8 cellular contexts compared by ENCODE assay signal in the genomic region with DNA sequence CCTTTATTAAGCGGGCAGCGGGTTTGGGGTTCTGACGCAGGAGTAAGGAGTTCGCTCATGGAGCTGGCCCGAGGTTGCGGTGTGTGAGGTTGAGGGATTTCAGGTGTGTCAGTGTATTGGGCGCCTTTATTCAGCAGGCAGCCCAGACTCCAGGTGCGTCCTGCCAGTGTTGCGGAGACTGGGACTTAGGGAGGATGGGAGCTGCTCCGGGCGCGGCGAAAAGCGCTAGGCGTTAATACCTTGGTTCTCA. TPM values are rescaled to one million over a fixed set of nuclear protein-coding genes. Genes with fewer than 3 reads are reported as not detected.
DNase-seq lines count a peak whose midpoint lies in the region; ATAC-seq, FAIRE-seq and TF ChIP-seq lines count a peak whose summit lies in the region.

No MANE protein-coding gene starts in this region.

- H3K9me3 Mint-ChIP-seq in CD8-positive, alpha-beta T cell = no peaks in the 10 kb centered on the region

- H3K27me3 ChIP-seq in CD8-positive, alpha-beta T cell (ENCODE audit: insufficient read depth, low read length) = no peaks in the 10 kb centered on the region
- H3K27me3 ChIP-seq in NT2/D1 (ENCODE audit: insufficient read depth, insufficient read length) = no peaks in the 10 kb centered on the region
- H3K27me3 ChIP-seq in H1 (replicated peaks in 1 of 4; ENCODE audit: control insufficient read depth in 3 of 4, extremely low read depth in 1 of 4, insufficient read depth in 3 of 4, low read length in 3 of 4) = no peaks in the 10 kb centered on the region
- no peaks in the 10 kb centered on the region for H3K27me3 ChIP-seq in neuronal stem cell (ENCODE audit: control insufficient read depth in 3 of 3, insufficient read depth in 3 of 3, low read depth in 1 of 3, low read length in 3 of 3)

- H4K5ac ChIP-seq in H1 (ENCODE audit: insufficient read length, low read depth, low read length) = no peak overlapping the region

- H3K4ac ChIP-seq in H1 (replicated peaks; ENCODE audit: insufficient read length, low read depth, low read length) (no peak overlapping the region), neuronal stem cell (ENCODE audit: low read length) (no peak overlapping the region)

- H3K27me3 Mint-ChIP-seq in CD8-positive, alpha-beta T cell (ENCODE audit: low read depth) = no peaks in the 10 kb centered on the region

- H3K79me2 ChIP-seq in H1 (ENCODE audit: control insufficient read depth in 1 of 2, insufficient read depth in 2 of 2, low read length in 2 of 2) = peaks cover 10 to 39% of the 10 kb centered on the region in 2 experiments

- peak overlapping the region; percentile 98; the same call in 1 of the 2 replicates for H4K8ac ChIP-seq in H1 (ENCODE audit: extremely low read depth, insufficient read depth, low read length)
- H4K8ac ChIP-seq in neuronal stem cell (ENCODE audit: low read depth, low read length) = no peak overlapping the region

- ATAC-seq in CD8-positive, alpha-beta T cell = peak; percentile 3
- ATAC-seq in HG02970 (IDR thresholded peaks at IDR 0.05; ENCODE audit: low FRiP score, unreplicated experiment) = no peak
- no peak for ATAC-seq in HG03095 (IDR thresholded peaks at IDR 0.05; ENCODE audit: unreplicated experiment)
- no peak for ATAC-seq in HG02759 (IDR thresholded peaks at IDR 0.05; ENCODE audit: unreplicated experiment)

- H2AFZ ChIP-seq in H1 (ENCODE audit: low read length) = no peak overlapping the region
- no peak overlapping the region for H2AFZ ChIP-seq in neuronal stem cell (ENCODE audit: low read length)

- CTCF ChIA-PET in CD8-positive, alpha-beta T cell (lab: Charles Lee) = interaction anchor here (0.6 to 3.1 kb wide), 6 partner anchors 26 to 350 kb away, joined by 3 to 20 read pairs (median 4); a partner anchor contains a TSS
- CTCF ChIA-PET in H1 (lab: Charles Lee; ENCODE audit: partially characterized antibody) = interaction anchor here (0.7 to 4.9 kb wide), 7 partner anchors 8 to 105 kb away, joined by 3 to 26 read pairs (median 8); no protein-coding TSS in a partner anchor

- H3K56ac ChIP-seq in H1 (replicated peaks; ENCODE audit: insufficient read length, low read depth, low read length) = peak overlapping the region; percentile 81

- peak overlapping the region; percentile 93 for H3K27ac Mint-ChIP-seq in CD8-positive, alpha-beta T cell

- peak in 1 of 2 experiments; percentile 2; a peak in 1 of 3 replicates for TF ChIP-seq POLR2A in H1 (IDR thresholded peaks at IDR 0.05; ENCODE audit: control extremely low read depth in 1 of 2, low read depth in 2 of 2, low read length in 2 of 2)

- H3K4me1 Mint-ChIP-seq in CD8-positive, alpha-beta T cell (ENCODE audit: low read depth) = peaks cover 45% of the 10 kb centered on the region

- H3K79me1 ChIP-seq in H1 (ENCODE audit: low read depth, low read length) = peaks cover 6% of the 10 kb centered on the region
- H3K79me1 ChIP-seq in neuronal stem cell (ENCODE audit: low read depth, low read length) = peaks cover 41% of the 10 kb centered on the region

- H3K18ac ChIP-seq in H1 (ENCODE audit: extremely low read depth, low read length) (no peak overlapping the region; the same call in 1 of the 2 replicates), neuronal stem cell (ENCODE audit: low read length) (peak overlapping the region; percentile 99)

- H3K36me3 Mint-ChIP-seq in CD8-positive, alpha-beta T cell = peaks cover 47% of the 10 kb centered on the region

- H2BK5ac ChIP-seq in H1 (ENCODE audit: low read depth, low read length) (peak overlapping the region; percentile 97; the same call in 1 of the 2 replicates), neuronal stem cell (ENCODE audit: low read length) (peak overlapping the region; percentile 99)

- H2BK15ac ChIP-seq in H1 (ENCODE audit: low read length) (no peak overlapping the region), neuronal stem cell (ENCODE audit: low read length) (no peak overlapping the region)

- no peak for TF ChIP-seq CTCF in CD8-positive, alpha-beta T cell (IDR thresholded peaks at IDR 0.05)
- no peak for TF ChIP-seq CTCF in H1 (IDR thresholded peaks at IDR 0.05; ENCODE audit: control extremely low read depth in 1 of 3, insufficient read depth in 1 of 3, low read depth in 1 of 3, low read length in 3 of 3)

- no peaks in the 10 kb centered on the region for H3K9me3 ChIP-seq in CD8-positive, alpha-beta T cell (ENCODE audit: low read length)
- H3K9me3 ChIP-seq in NT2/D1 (ENCODE audit: insufficient read depth, low read length) = no peaks in the 10 kb centered on the region
- H3K9me3 ChIP-seq in H1 (ENCODE audit: insufficient read depth in 2 of 2, low read depth in 1 of 2, low read length in 1 of 2) = no peaks in the 10 kb centered on the region
- H3K9me3 ChIP-seq in neuronal stem cell (replicated peaks in 1 of 2; ENCODE audit: control insufficient read depth in 2 of 2, insufficient read depth in 1 of 2, low read depth in 1 of 2, low read length in 2 of 2) = peaks cover 0 to 4% of the 10 kb centered on the region in 2 donors

- no peak overlapping the region for H2BK120ac ChIP-seq in H1 (replicated peaks; ENCODE audit: low read depth, low read length)
- no peak overlapping the region for H2BK120ac ChIP-seq in neuronal stem cell (ENCODE audit: low read depth, low read length)

- H3K4me2 ChIP-seq in H1 (ENCODE audit: insufficient read depth in 1 of 2, low read depth in 2 of 2, low read length in 2 of 2) (peak overlapping the region; percentile 61 to 67), neuronal stem cell (ENCODE audit: insufficient read depth, low read length, poor library complexity, severe bottlenecking) (peak overlapping the region; percentile 75)

- H2AK5ac ChIP-seq in H1 (ENCODE audit: low read depth, low read length) (no peak overlapping the region), neuronal stem cell (ENCODE audit: low read depth, low read length) (peak overlapping the region; percentile 96)

- POLR2A ChIA-PET in CD8-positive, alpha-beta T cell (lab: Charles Lee) = interaction anchor here (0.9 to 1.8 kb wide), 7 partner anchors 9 to 213 kb away, joined by 3 to 27 read pairs (median 4); a partner anchor contains a TSS
- POLR2A ChIA-PET in H1 (lab: Charles Lee; ENCODE audit: partially characterized antibody) = interaction anchor here (0.7 to 15.6 kb wide), 40 partner anchors 8 to 1281 kb away, joined by 3 to 620 read pairs (median 5); a partner anchor contains a TSS

- H3K4me3 ChIP-seq in CD8-positive, alpha-beta T cell (ENCODE audit: low read depth, low read length) = peak overlapping the region; percentile 96
- H3K4me3 ChIP-seq in NT2/D1 (ENCODE audit: insufficient read length, low read depth) (peak overlapping the region; percentile 100), H1 (ENCODE audit: extremely low read depth in 1 of 4, insufficient read depth in 2 of 4, low read depth in 3 of 4, low read length in 4 of 4) (peak overlapping the region; percentile 64 to 99 (median 83)), neuronal stem cell (ENCODE audit: low read length in 2 of 2) (peak overlapping the region; percentile 97 to 100)

- peaks cover 34 to 38% of the 10 kb centered on the region in 2 experiments for H4K20me1 ChIP-seq in H1 (replicated peaks in 1 of 2; ENCODE audit: control insufficient read depth in 1 of 2, insufficient read depth in 2 of 2, low read length in 2 of 2)

- H3K23me2 ChIP-seq in H1 (ENCODE audit: low read depth, low read length) = peaks cover 5% of the 10 kb centered on the region; the same call in 1 of the 2 replicates

- no peak for TF ChIP-seq RAD21 in H1 (IDR thresholded peaks at IDR 0.05 in 1 of 2, conservative IDR thresholded peaks at IDR 0.05 in 1 of 2; ENCODE audit: low read depth in 2 of 2, low read length in 2 of 2)

- H3K9ac ChIP-seq in NT2/D1 (ENCODE audit: insufficient read length, low read depth) = peak overlapping the region; percentile 99
- H3K9ac ChIP-seq in H1 (replicated peaks in 1 of 4; ENCODE audit: extremely low read depth in 1 of 4, low read depth in 3 of 4, low read length in 3 of 4) = peak overlapping the region; percentile 83 to 100 (median 96)
- H3K9ac ChIP-seq in neuronal stem cell (ENCODE audit: low read depth, low read length, poor library complexity) = peak overlapping the region; percentile 100

- DNase-seq in CD8-positive, alpha-beta T cell = no peak
- DNase-seq in NT2/D1 (ENCODE audit: low read depth, low spot score) = no peak
- no peak for DNase-seq in H1 (ENCODE audit: low read depth in 1 of 2, low spot score in 2 of 2)
- no peak for DNase-seq in neuronal stem cell (ENCODE audit: low spot score)
- DNase-seq in NCI-H1694 (lab: John Stamatoyannopoulos, UW) = no peak

- H3K14ac ChIP-seq in H1 (ENCODE audit: insufficient read length) (no peak overlapping the region), neuronal stem cell (ENCODE audit: low read length) (no peak overlapping the region)

- no peak for TF ChIP-seq EP300 in H1 (IDR thresholded peaks at IDR 0.05; ENCODE audit: borderline replicate concordance in 1 of 2, low read depth in 2 of 2, low read length in 2 of 2)

- intact Hi-C loops in CD8-positive, alpha-beta T cell (cut with DNase I, micrococcal nuclease) = loop anchor here (1.0 to 5.0 kb wide), 5 partner anchors 11 to 331 kb away; a partner anchor contains a TSS

- H3K23ac ChIP-seq in H1 (ENCODE audit: insufficient read length) (no peak overlapping the region), neuronal stem cell (ENCODE audit: low read depth, low read length, poor library complexity) (no peak overlapping the region)

- FAIRE-seq in H1 (lab: Jason Lieb, UNC) = no peak

- H4K91ac ChIP-seq in H1 (replicated peaks; ENCODE audit: insufficient read length, low read length) (no peak overlapping the region), neuronal stem cell (ENCODE audit: low read depth, low read length, poor library complexity) (no peak overlapping the region)

- peaks cover 25% of the 10 kb centered on the region for H3K4me1 ChIP-seq in CD8-positive, alpha-beta T cell (ENCODE audit: insufficient read depth, low read length)
- H3K4me1 ChIP-seq in NT2/D1 (ENCODE audit: insufficient read depth, insufficient read length) = peaks cover 27% of the 10 kb centered on the region
- H3K4me1 ChIP-seq in H1 (replicated peaks in 1 of 4; ENCODE audit: control insufficient read depth in 3 of 4, insufficient read depth in 4 of 4, low read length in 3 of 4) = peaks cover 0 to 4% (median 1%) of the 10 kb centered on the region in 4 experiments; a peak in 3 of 7 replicates
- peaks cover 4 to 5% of the 10 kb centered on the region in 2 donors for H3K4me1 ChIP-seq in neuronal stem cell (ENCODE audit: control insufficient read depth in 2 of 2, insufficient read depth in 1 of 2, low read depth in 1 of 2, low read length in 2 of 2)

- WGBS in H1 (ENCODE audit: extremely low coverage in 1 of 2, insufficient coverage in 1 of 2, insufficient read length in 1 of 2, insufficient replicate concordance in 2 of 2, low coverage in 1 of 2, low lambda C conversion rate in 2 of 2, missing lambda C conversion rate in 1 of 2), 2 experiments = 5% methylated on average over 14 of the region's 15 CpGs; no CpG with 5 or more reads in 1 of the 2 experiments
- no CpG with 5 or more reads among the region's 15 CpGs for WGBS in neuronal stem cell (ENCODE audit: extremely low coverage in 2 of 2, insufficient read length in 2 of 2, insufficient replicate concordance in 1 of 2), 2 donors

- peaks cover 20% of the 10 kb centered on the region for H3K36me3 ChIP-seq in CD8-positive, alpha-beta T cell (ENCODE audit: insufficient read depth, low read length)
- H3K36me3 ChIP-seq in NT2/D1 (ENCODE audit: insufficient read depth, insufficient read length, low read length) (peaks cover 57% of the 10 kb centered on the region), H1 (ENCODE audit: control insufficient read depth in 2 of 4, insufficient read depth in 4 of 4, low read length in 3 of 4) (peaks cover 28 to 50% (median 45%) of the 10 kb centered on the region in 4 experiments), neuronal stem cell (replicated peaks in 1 of 2; ENCODE audit: control insufficient read depth in 2 of 2, insufficient read depth in 2 of 2, low read length in 2 of 2) (peaks cover 39 to 51% of the 10 kb centered on the region in 2 donors)

- H2BK20ac ChIP-seq in H1 (ENCODE audit: low read length) = no peak overlapping the region

- peak overlapping the region; percentile 89 for H3K27ac ChIP-seq in CD8-positive, alpha-beta T cell (ENCODE audit: low read depth, low read length)
- H3K27ac ChIP-seq in H1 (ENCODE audit: low read depth, low read length) (peak overlapping the region; percentile 89; the same call in 1 of the 2 replicates), neuronal stem cell (replicated peaks; ENCODE audit: low read length) (no peak overlapping the region)

- H3K4me3 Mint-ChIP-seq in CD8-positive, alpha-beta T cell = peak overlapping the region; percentile 91

- H2BK12ac ChIP-seq in H1 (ENCODE audit: low read depth, low read length) = no peak overlapping the region
- no peak overlapping the region for H2BK12ac ChIP-seq in neuronal stem cell (ENCODE audit: low read length)

RNA-seq across cellular contexts. Expression of a gene that starts 0.8 kb away (rescaled TPM):
- total RNA-seq in CD8-positive, alpha-beta T cell = 1,000 to 10,000 TPM; 1,425 to 1,465 TPM
- total RNA-seq in H1 (2021; fragmentation: NEBNext Ultra II Directional; extraction: Animal tissue kit (Norgen Biotek cat#: 25700)) = 1,075 and 1,137 TPM in 2 replicates
- 730 and 951 TPM in 2 replicates for polyA plus RNA-seq in H1 (2011; rRNA removed)
- polyA plus RNA-seq in H1 (2011; cell fraction: cytosol; rRNA removed) = 943 TPM
- polyA plus RNA-seq in H1 (2011; cell fraction: nucleus; rRNA removed) = 857 TPM
- 996 to 2,048 TPM (median 1,766 TPM) in 4 replicates for polyA plus RNA-seq in H1 (2012, experiment 1 of 2)
- 1,380 TPM for polyA plus RNA-seq in H1 (2012, experiment 2 of 2)
- polyA plus RNA-seq in H1 (2013, experiment 1 of 2) = 1,979 TPM
- 1,903 TPM for polyA plus RNA-seq in H1 (2013, experiment 2 of 2)
- polyA minus RNA-seq in H1 (2011; rRNA and poly(A)+ RNA removed) = 131 and 137 TPM in 2 replicates
- polyA minus RNA-seq in H1 (2011; cell fraction: cytosol; rRNA and poly(A)+ RNA removed) = 830 TPM
- 332 TPM for polyA minus RNA-seq in H1 (2011; cell fraction: nucleus; rRNA and poly(A)+ RNA removed)
- 2,051 TPM for polyA plus RNA-seq in neuronal stem cell (2013, experiment 1 of 2)
- polyA plus RNA-seq in neuronal stem cell (2013, experiment 2 of 2) = 2,023 TPM

RNA-seq across cellular contexts. Expression of a gene that starts 10.1 kb away (rescaled TPM):
- total RNA-seq in CD8-positive, alpha-beta T cell = 1 to 10 TPM; 3.1 to 4.1 TPM
- total RNA-seq in H1 (2021; fragmentation: NEBNext Ultra II Directional; extraction: Animal tissue kit (Norgen Biotek cat#: 25700)) = 8.2 and 9.5 TPM in 2 replicates
- polyA plus RNA-seq in H1 (2011; rRNA removed) = 20.6 and 29.4 TPM in 2 replicates
- 22.0 TPM for polyA plus RNA-seq in H1 (2011; cell fraction: cytosol; rRNA removed)
- 22.8 TPM for polyA plus RNA-seq in H1 (2011; cell fraction: nucleus; rRNA removed)
- polyA plus RNA-seq in H1 (2012, experiment 1 of 2) = 8.0 to 16.5 TPM (median 12.2 TPM) in 4 replicates
- 8.5 TPM for polyA plus RNA-seq in H1 (2012, experiment 2 of 2)
- polyA plus RNA-seq in H1 (2013, experiment 1 of 2) = 10.6 TPM
- polyA plus RNA-seq in H1 (2013, experiment 2 of 2) = 10.7 TPM
- polyA minus RNA-seq in H1 (2011; rRNA and poly(A)+ RNA removed) = 1.6 and 2.3 TPM in 2 replicates
- 11.4 TPM for polyA minus RNA-seq in H1 (2011; cell fraction: cytosol; rRNA and poly(A)+ RNA removed)
- polyA minus RNA-seq in H1 (2011; cell fraction: nucleus; rRNA and poly(A)+ RNA removed) = 4.7 TPM
- polyA plus RNA-seq in neuronal stem cell (2013, experiment 1 of 2) = 35.3 TPM
- 35.0 TPM for polyA plus RNA-seq in neuronal stem cell (2013, experiment 2 of 2)

RNA-seq across cellular contexts. Expression of a gene that starts 10.6 kb away (rescaled TPM):
- total RNA-seq in CD8-positive, alpha-beta T cell = 10 to 100 TPM; 19.6 to 24.8 TPM
- total RNA-seq in H1 (2021; fragmentation: NEBNext Ultra II Directional; extraction: Animal tissue kit (Norgen Biotek cat#: 25700)) = 17.3 and 20.4 TPM in 2 replicates
- 36.1 and 36.9 TPM in 2 replicates for polyA plus RNA-seq in H1 (2011; rRNA removed)
- polyA plus RNA-seq in H1 (2011; cell fraction: cytosol; rRNA removed) = 26.2 TPM
- polyA plus RNA-seq in H1 (2011; cell fraction: nucleus; rRNA removed) = 20.9 TPM
- polyA plus RNA-seq in H1 (2012, experiment 1 of 2) = 15.4 to 29.5 TPM (median 24.5 TPM) in 4 replicates
- 18.7 TPM for polyA plus RNA-seq in H1 (2012, experiment 2 of 2)
- 17.6 TPM for polyA plus RNA-seq in H1 (2013, experiment 1 of 2)
- polyA plus RNA-seq in H1 (2013, experiment 2 of 2) = 17.0 TPM
- polyA minus RNA-seq in H1 (2011; rRNA and poly(A)+ RNA removed) = 2.6 and 3.4 TPM in 2 replicates
- 10.9 TPM for polyA minus RNA-seq in H1 (2011; cell fraction: cytosol; rRNA and poly(A)+ RNA removed)
- polyA minus RNA-seq in H1 (2011; cell fraction: nucleus; rRNA and poly(A)+ RNA removed) = 11.3 TPM
- 15.2 TPM for polyA plus RNA-seq in neuronal stem cell (2013, experiment 1 of 2)
- polyA plus RNA-seq in neuronal stem cell (2013, experiment 2 of 2) = 18.0 TPM

RNA-seq across cellular contexts. Expression of a gene that starts 29.1 kb away (rescaled TPM):
- 100 to 1,000 TPM in 1 of 2 experiments, 10 to 100 TPM in 1; 90.6 to 109 TPM for total RNA-seq in CD8-positive, alpha-beta T cell
- 117 and 124 TPM in 2 replicates for total RNA-seq in H1 (2021; fragmentation: NEBNext Ultra II Directional; extraction: Animal tissue kit (Norgen Biotek cat#: 25700))
- polyA plus RNA-seq in H1 (2011; rRNA removed) = 98.1 and 157 TPM in 2 replicates
- 145 TPM for polyA plus RNA-seq in H1 (2011; cell fraction: cytosol; rRNA removed)
- 190 TPM for polyA plus RNA-seq in H1 (2011; cell fraction: nucleus; rRNA removed)
- 74.7 to 137 TPM (median 126 TPM) in 4 replicates for polyA plus RNA-seq in H1 (2012, experiment 1 of 2)
- 84.5 TPM for polyA plus RNA-seq in H1 (2012, experiment 2 of 2)
- polyA plus RNA-seq in H1 (2013, experiment 1 of 2) = 54.5 TPM
- 51.7 TPM for polyA plus RNA-seq in H1 (2013, experiment 2 of 2)
- polyA minus RNA-seq in H1 (2011; rRNA and poly(A)+ RNA removed) = 53.4 and 67.5 TPM in 2 replicates
- 72.8 TPM for polyA minus RNA-seq in H1 (2011; cell fraction: cytosol; rRNA and poly(A)+ RNA removed)
- 52.7 TPM for polyA minus RNA-seq in H1 (2011; cell fraction: nucleus; rRNA and poly(A)+ RNA removed)
- polyA plus RNA-seq in neuronal stem cell (2013, experiment 1 of 2) = 27.6 TPM
- polyA plus RNA-seq in neuronal stem cell (2013, experiment 2 of 2) = 26.7 TPM

RNA-seq across cellular contexts. Expression of a gene that starts 29.6 kb away (rescaled TPM):
- total RNA-seq in CD8-positive, alpha-beta T cell = not detected
- total RNA-seq in H1 (2021; fragmentation: NEBNext Ultra II Directional; extraction: Animal tissue kit (Norgen Biotek cat#: 25700)) = not detected in 2 replicates
- 0.12 TPM in 1 of 2 replicates, not detected in the other for polyA plus RNA-seq in H1 (2011; rRNA removed)
- polyA plus RNA-seq in H1 (2011; cell fraction: cytosol; rRNA removed) = not detected
- polyA plus RNA-seq in H1 (2011; cell fraction: nucleus; rRNA removed) = not detected
- polyA plus RNA-seq in H1 (2012, experiment 1 of 2) = not detected in 4 replicates
- not detected for polyA plus RNA-seq in H1 (2012, experiment 2 of 2)
- 0.02 TPM for polyA plus RNA-seq in H1 (2013, experiment 1 of 2)
- 0.04 TPM for polyA plus RNA-seq in H1 (2013, experiment 2 of 2)
- polyA minus RNA-seq in H1 (2011; rRNA and poly(A)+ RNA removed) = 0.05 TPM in 1 of 2 replicates, not detected in the other
- not detected for polyA minus RNA-seq in H1 (2011; cell fraction: cytosol; rRNA and poly(A)+ RNA removed)
- polyA minus RNA-seq in H1 (2011; cell fraction: nucleus; rRNA and poly(A)+ RNA removed) = not detected
- 0.03 TPM for polyA plus RNA-seq in neuronal stem cell (2013, experiment 1 of 2)
- not detected for polyA plus RNA-seq in neuronal stem cell (2013, experiment 2 of 2)
